In genomic region chr12:12088147-12088546, GRCh38 we compare ENCODE assay signal across 27 cellular contexts. TPM values are rescaled to one million over a fixed set of nuclear protein-coding genes. Genes with fewer than 3 reads are reported as not detected.
"Had no signal": no experiment of that assay in that cellular context is flagged by ENCODE, and none has a peak within 500 bp of the region (broad histone marks: within the 10 kb centered on the region; RNA-seq: fewer than 3 reads in every experiment).

No MANE protein-coding gene starts in this region.

- ATAC-seq: lower lobe of right lung; natural killer cell; pancreas; psoas muscle; sciatic nerve; stimulated activated naive B cell treated with anti-CD40 and anti-IgM and Interleukin-4, amounts not matched to agents 10 μg/mL and 1 μg/mL and 100 μg/mL, for 72 hours; stimulated activated naive CD8-positive, alpha-beta T cell treated with anti-CD3 and anti-CD28 coated beads, Interleukin-15, amount 100 ng/mL, for 72 hours; upper lobe of right lung had no signal

- H3K36me3 ChIP-seq: colonic mucosa, lower lobe of right lung, neural progenitor cell, pancreas, tibial nerve, upper lobe of right lung, vagina had no signal

- H3K4me3 ChIP-seq: colonic mucosa, lower lobe of right lung, neural progenitor cell, pancreas, psoas muscle, testis, tibial nerve, upper lobe of right lung, vagina had no signal

- DNase-seq: colonic mucosa; dermis blood vessel endothelial cell; effector CD4-positive, alpha-beta T cell; foreskin melanocyte; head of caudate nucleus; hippocampal formation; lower lobe of right lung; natural killer cell; nucleus accumbens; pancreas; psoas muscle; retina; stimulated activated CD4-positive, alpha-beta T cell treated with anti-CD3 and anti-CD28 coated beads, Interleukin-2, amount 100 ng/mL, for 24 hours; stimulated activated CD4-positive, alpha-beta T cell treated with anti-CD3 and anti-CD28 coated beads, Interleukin-4, amount 100 ng/mL, for 4 hours; stimulated activated naive B cell treated with anti-CD40 and anti-IgM and Interleukin-4, amounts not matched to agents 10 μg/mL and 1 μg/mL and 100 μg/mL, for 72 hours; stimulated activated naive CD8-positive, alpha-beta T cell treated with anti-CD3 and anti-CD28 coated beads, Interleukin-15, amount 100 ng/mL, for 72 hours; testis; upper lobe of right lung had no signal

- H3K27ac ChIP-seq: colonic mucosa, lower lobe of right lung, neural progenitor cell, pancreas, psoas muscle, testis, tibial nerve, upper lobe of right lung, vagina had no signal

- H3K4me3 Mint-ChIP-seq: memory B cell; mesothelial cell of epicardium; natural killer cell; neural progenitor cell; stimulated activated naive B cell treated with anti-CD40 and anti-IgM and Interleukin-4, amounts not matched to agents 10 μg/mL and 1 μg/mL and 100 μg/mL, for 72 hours; stimulated activated naive CD8-positive, alpha-beta T cell treated with anti-CD3 and anti-CD28 coated beads, Interleukin-15, amount 100 ng/mL, for 72 hours had no signal

- H3K9ac ChIP-seq: neural progenitor cell had no signal

- H3K4me1 Mint-ChIP-seq: memory B cell; natural killer cell; stimulated activated naive B cell treated with anti-CD40 and anti-IgM and Interleukin-4, amounts not matched to agents 10 μg/mL and 1 μg/mL and 100 μg/mL, for 72 hours; stimulated activated naive CD8-positive, alpha-beta T cell treated with anti-CD3 and anti-CD28 coated beads, Interleukin-15, amount 100 ng/mL, for 72 hours had no signal

- H3K9me3 Mint-ChIP-seq: memory B cell; mesothelial cell of epicardium; natural killer cell; neural progenitor cell; stimulated activated naive CD8-positive, alpha-beta T cell treated with anti-CD3 and anti-CD28 coated beads, Interleukin-15, amount 100 ng/mL, for 72 hours had no signal

- H3K9me3 ChIP-seq: colonic mucosa, lower lobe of right lung, pancreas, psoas muscle, testis, tibial nerve, upper lobe of right lung, vagina had no signal

- H3K4me1 ChIP-seq: colonic mucosa, pancreas, psoas muscle, testis, tibial nerve had no signal

- H3K36me3 Mint-ChIP-seq: memory B cell; mesothelial cell of epicardium; natural killer cell; neural progenitor cell; stimulated activated naive B cell treated with anti-CD40 and anti-IgM and Interleukin-4, amounts not matched to agents 10 μg/mL and 1 μg/mL and 100 μg/mL, for 72 hours had no signal

- H3K27me3 ChIP-seq: colonic mucosa, neural progenitor cell, pancreas, testis, tibial nerve, upper lobe of right lung, vagina had no signal

- H3K27ac Mint-ChIP-seq: memory B cell; mesothelial cell of epicardium; natural killer cell; stimulated activated naive B cell treated with anti-CD40 and anti-IgM and Interleukin-4, amounts not matched to agents 10 μg/mL and 1 μg/mL and 100 μg/mL, for 72 hours; stimulated activated naive CD8-positive, alpha-beta T cell treated with anti-CD3 and anti-CD28 coated beads, Interleukin-15, amount 100 ng/mL, for 72 hours had no signal

RNA-seq across cellular contexts. Expression of gene BCL2L14, which starts 17.4 kb away (rescaled TPM):
- total RNA-seq: dermis blood vessel endothelial cell, kidney epithelial cell, mesothelial cell of epicardium, myocyte, psoas muscle, sciatic nerve, subcutaneous adipose tissue, tibial nerve, vagina had no signal
- polyA plus RNA-seq: psoas muscle had no signal
